ENCODE assay signal across 8 cellular contexts in genomic region chr10:70575874-70576802, GRCh38. TPM values are rescaled to one million over a fixed set of nuclear protein-coding genes. Genes with fewer than 3 reads are reported as not detected.
DNase-seq lines count a peak whose midpoint lies in the region; ATAC-seq lines count a peak whose summit lies in the region.

No MANE protein-coding gene starts in this region.

- peaks cover 4% of the 10 kb centered on the region for H3K9me3 Mint-ChIP-seq in central memory CD8-positive, alpha-beta T cell
- H3K9me3 Mint-ChIP-seq in natural killer cell treated with Interleukin-12 subunit alpha and Interleukin-12 subunit beta and Interleukin-15 and Interleukin-18, amount 100 ng/mL, for 72 hours = peaks cover 3% of the 10 kb centered on the region

- DNase-seq in COR-L47 (lab: John Stamatoyannopoulos, UW) = peak; percentile 54
- DNase-seq in NCI-H69 (lab: John Stamatoyannopoulos, UW) = peak; percentile 82
- DNase-seq in central memory CD8-positive, alpha-beta T cell (ENCODE audit: low spot score in 2 of 2) = peak in 1 of 2 donors; percentile 40
- DNase-seq in natural killer cell treated with Interleukin-12 subunit alpha and Interleukin-12 subunit beta and Interleukin-15 and Interleukin-18, amount 100 ng/mL, for 72 hours (ENCODE audit: low spot score) = peak; percentile 90
- DNase-seq in iPS-NIHi7 (ENCODE audit: extremely low spot score) = no peak
- no peak for DNase-seq in NCI-H2171 (lab: John Stamatoyannopoulos, UW)

- ATAC-seq in GM18870 (IDR thresholded peaks at IDR 0.05; ENCODE audit: unreplicated experiment) = peak; percentile 32
- peak; percentile 61 for ATAC-seq in HG03025 (IDR thresholded peaks at IDR 0.05; ENCODE audit: low FRiP score, unreplicated experiment)
- ATAC-seq in central memory CD8-positive, alpha-beta T cell (replicated peaks; ENCODE audit: extremely low read depth, poor library complexity, severe bottlenecking) = peak; percentile 31
- peak; percentile 78 to 82 for ATAC-seq in natural killer cell treated with Interleukin-12 subunit alpha and Interleukin-12 subunit beta and Interleukin-15 and Interleukin-18, amount 100 ng/mL, for 72 hours

- H3K4me1 Mint-ChIP-seq in central memory CD8-positive, alpha-beta T cell = peaks cover 56% of the 10 kb centered on the region
- H3K4me1 Mint-ChIP-seq in natural killer cell treated with Interleukin-12 subunit alpha and Interleukin-12 subunit beta and Interleukin-15 and Interleukin-18, amount 100 ng/mL, for 72 hours (ENCODE audit: low read depth in 2 of 2) = peaks cover 80 to 81% of the 10 kb centered on the region in 2 donors

- peaks cover 6% of the 10 kb centered on the region for H3K36me3 Mint-ChIP-seq in central memory CD8-positive, alpha-beta T cell (ENCODE audit: insufficient read depth)
- no peaks in the 10 kb centered on the region for H3K36me3 Mint-ChIP-seq in natural killer cell treated with Interleukin-12 subunit alpha and Interleukin-12 subunit beta and Interleukin-15 and Interleukin-18, amount 100 ng/mL, for 72 hours

- no peaks in the 10 kb centered on the region for H3K27me3 Mint-ChIP-seq in central memory CD8-positive, alpha-beta T cell
- no peaks in the 10 kb centered on the region for H3K27me3 Mint-ChIP-seq in natural killer cell treated with Interleukin-12 subunit alpha and Interleukin-12 subunit beta and Interleukin-15 and Interleukin-18, amount 100 ng/mL, for 72 hours

- peak overlapping the region; percentile 69 for H3K4me3 Mint-ChIP-seq in central memory CD8-positive, alpha-beta T cell
- H3K4me3 Mint-ChIP-seq in natural killer cell treated with Interleukin-12 subunit alpha and Interleukin-12 subunit beta and Interleukin-15 and Interleukin-18, amount 100 ng/mL, for 72 hours = peak overlapping the region; percentile 90

- H3K27ac Mint-ChIP-seq in central memory CD8-positive, alpha-beta T cell (ENCODE audit: low read depth) = peak overlapping the region; percentile 95
- peak overlapping the region; percentile 92 to 94 for H3K27ac Mint-ChIP-seq in natural killer cell treated with Interleukin-12 subunit alpha and Interleukin-12 subunit beta and Interleukin-15 and Interleukin-18, amount 100 ng/mL, for 72 hours

RNA-seq across cellular contexts. Expression of gene PRF1, which starts 26.4 kb away (rescaled TPM):
- total RNA-seq in natural killer cell treated with Interleukin-12 subunit alpha and Interleukin-12 subunit beta and Interleukin-15 and Interleukin-18, amount 100 ng/mL, for 72 hours = 1,000 to 10,000 TPM in 1 of 2 donors, 100 to 1,000 TPM in 1; 497 to 1,157 TPM

Comparison
In these comparisons a context has a peak if more than half of its experiments do, and no peak if none do; other contexts are left out.
1. DNase-seq: peak in COR-L47 (single experiment), NCI-H69 (single experiment) and natural killer cell treated with Interleukin-12 subunit alpha and Interleukin-12 subunit beta and Interleukin-15 and Interleukin-18, amount 100 ng/mL, for 72 hours (single experiment); none in iPS-NIHi7 (single experiment) and NCI-H2171 (single experiment).
2. Peak in every context shown above with its lines, with median percentiles within 50 percentile points of each other: ATAC-seq.